Comparison of ENCODE assay signal across 24 cellular contexts in the genomic region with DNA sequence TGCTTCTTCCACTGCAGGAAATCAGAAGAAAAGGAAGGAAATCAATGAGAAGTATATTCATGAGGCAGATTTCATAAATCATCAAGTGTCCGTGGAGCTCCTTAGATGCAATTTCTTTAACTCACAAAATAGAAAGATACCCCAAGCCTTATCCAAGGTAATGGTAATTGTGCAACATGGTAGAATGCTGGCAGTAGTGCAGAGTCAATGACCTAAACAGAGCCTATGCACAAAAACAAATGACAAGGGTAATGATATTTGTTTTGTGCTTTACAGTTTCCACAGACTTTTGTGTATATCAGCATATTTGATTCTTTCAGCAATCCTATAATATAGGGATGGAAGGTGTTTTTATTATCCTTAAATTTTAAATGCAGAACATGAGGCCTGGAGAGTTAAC.
A peak's percentile ranks its signal among the peaks of the same experiment; 100 is the strongest.
DNase-seq lines count a peak whose midpoint lies in the region; ATAC-seq, FAIRE-seq and TF ChIP-seq lines count a peak whose summit lies in the region.
"Had no signal": no experiment of that assay in that cellular context is flagged by ENCODE, and none has a peak within 500 bp of the region (broad histone marks: within the 10 kb centered on the region; RNA-seq: fewer than 3 reads in every experiment).

No MANE protein-coding gene starts in this region.

- no peaks in the 10 kb centered on the region for H3K9me3 Mint-ChIP-seq in activated CD4-positive, alpha-beta T cell treated with anti-CD3 and anti-CD28 coated beads, Interleukin-2, amount 10 ng/mL, durations not matched to agents 24 days and 14 days
- H3K9me3 Mint-ChIP-seq: CD4-positive, alpha-beta memory T cell had no signal

- H3K27ac ChIP-seq in right lobe of liver (no peak overlapping the region), psoas muscle (peak overlapping the region; percentile 60)
- H3K27ac ChIP-seq: A549, GM23248 had no signal

- H3K36me3 ChIP-seq in right lobe of liver = no peaks in the 10 kb centered on the region
- no peaks in the 10 kb centered on the region for H3K36me3 ChIP-seq in psoas muscle (ENCODE audit: insufficient read depth in 1 of 2, low read depth in 1 of 2)

- no peak overlapping the region for H3K4me3 ChIP-seq in right lobe of liver
- H3K4me3 ChIP-seq in psoas muscle = no peak overlapping the region
- H3K4me3 ChIP-seq: A549, GM23248 had no signal

- DNase-seq in left lobe of liver (ENCODE audit: low spot score) (no peak), right lobe of liver (no peak), psoas muscle (no peak), RCC 7860 (ENCODE audit: low spot score) (no peak)
- DNase-seq in activated CD4-positive, alpha-beta T cell treated with anti-CD3 and anti-CD28 coated beads, Interleukin-2, amount 10 ng/mL, durations not matched to agents 24 days and 14 days = no peak
- DNase-seq in activated T-cell treated with anti-CD3 and anti-CD28 coated beads, Interleukin-2, amount 50 U/mL, for 48 hours = no peak
- DNase-seq: 8988T; ACHN; AML-193; C1 segment of cervical spinal cord; Calu3; CD4-positive, alpha-beta memory T cell; COR-L47; DMS53; DMS79 treated with DMSO at 0.1 percent for 48 hours; GM23248; H7; HCEC 1CT had no signal

- no peaks in the 10 kb centered on the region for H3K36me3 Mint-ChIP-seq in activated CD4-positive, alpha-beta T cell treated with anti-CD3 and anti-CD28 coated beads, Interleukin-2, amount 10 ng/mL, durations not matched to agents 24 days and 14 days (ENCODE audit: low read depth)
- H3K36me3 Mint-ChIP-seq: CD4-positive, alpha-beta memory T cell had no signal

- TF ChIP-seq POLR2A in right lobe of liver (IDR thresholded peaks at IDR 0.05) = no peak

- TF ChIP-seq CTCF in right lobe of liver (IDR thresholded peaks at IDR 0.05) = no peak
- no peak for TF ChIP-seq CTCF in psoas muscle (IDR thresholded peaks at IDR 0.05)

- peaks cover 12% of the 10 kb centered on the region for H3K4me1 Mint-ChIP-seq in activated CD4-positive, alpha-beta T cell treated with anti-CD3 and anti-CD28 coated beads, Interleukin-2, amount 10 ng/mL, durations not matched to agents 24 days and 14 days

- H3K4me3 Mint-ChIP-seq in activated CD4-positive, alpha-beta T cell treated with anti-CD3 and anti-CD28 coated beads, Interleukin-2, amount 10 ng/mL, durations not matched to agents 24 days and 14 days = no peak overlapping the region
- H3K4me3 Mint-ChIP-seq: CD4-positive, alpha-beta memory T cell had no signal

- FAIRE-seq in RCC 7860 (lab: Jason Lieb, UNC) = no peak
- FAIRE-seq: A549, G401.6, GM12892, GM19239, H1 had no signal

- intact Hi-C loops in right lobe of liver (cut with DNase I) = no loop called here
- intact Hi-C loops in psoas muscle (cut with DNase I) = no loop called here
- intact Hi-C loops in activated CD4-positive, alpha-beta T cell treated with anti-CD3 and anti-CD28 coated beads, Interleukin-2, amount 10 ng/mL, durations not matched to agents 24 days and 14 days (cut with micrococcal nuclease) = no loop called here

- H3K4me1 ChIP-seq in right lobe of liver (peaks cover 0 to 2% (median 0%) of the 10 kb centered on the region in 4 donors), psoas muscle (peaks cover 30% of the 10 kb centered on the region)
- H3K4me1 ChIP-seq: A549 had no signal

- H3K27me3 ChIP-seq in right lobe of liver = no peaks in the 10 kb centered on the region
- H3K27me3 ChIP-seq in psoas muscle (ENCODE audit: insufficient read depth in 3 of 3, low read length in 2 of 3) = no peaks in the 10 kb centered on the region

- 50% methylated on average over 1 of the region's 1 CpG for WGBS in right lobe of liver (ENCODE audit: insufficient coverage, low coverage, low lambda C conversion rate, missing lambda C conversion rate)
- WGBS in psoas muscle, 3 donors = 69 to 78% (median 72%) methylated on average over 1 of the region's 1 CpG

- ATAC-seq in left lobe of liver = peak; percentile 66
- peak; percentile 40 to 78 (median 68) for ATAC-seq in right lobe of liver
- no peak for ATAC-seq in psoas muscle
- ATAC-seq in HG02588 (IDR thresholded peaks at IDR 0.05; ENCODE audit: unreplicated experiment) = no peak
- ATAC-seq: A549 had no signal

- no peak overlapping the region for H3K27ac Mint-ChIP-seq in activated CD4-positive, alpha-beta T cell treated with anti-CD3 and anti-CD28 coated beads, Interleukin-2, amount 10 ng/mL, durations not matched to agents 24 days and 14 days
- H3K27ac Mint-ChIP-seq: CD4-positive, alpha-beta memory T cell had no signal

- H3K27me3 Mint-ChIP-seq in activated CD4-positive, alpha-beta T cell treated with anti-CD3 and anti-CD28 coated beads, Interleukin-2, amount 10 ng/mL, durations not matched to agents 24 days and 14 days = peaks cover 25% of the 10 kb centered on the region

- H3K9me3 ChIP-seq in right lobe of liver (no peaks in the 10 kb centered on the region), psoas muscle (no peaks in the 10 kb centered on the region)
- H3K9me3 ChIP-seq: A549 had no signal

Comparison
In these comparisons a context has a peak if more than half of its experiments do, and no peak if none do; other contexts are left out.
1. ATAC-seq: peak in left lobe of liver (single experiment) and right lobe of liver (4 of 4); none in psoas muscle (0 of 4) and HG02588 (single experiment).